8 cellular contexts compared by ENCODE assay signal in the genomic region with DNA sequence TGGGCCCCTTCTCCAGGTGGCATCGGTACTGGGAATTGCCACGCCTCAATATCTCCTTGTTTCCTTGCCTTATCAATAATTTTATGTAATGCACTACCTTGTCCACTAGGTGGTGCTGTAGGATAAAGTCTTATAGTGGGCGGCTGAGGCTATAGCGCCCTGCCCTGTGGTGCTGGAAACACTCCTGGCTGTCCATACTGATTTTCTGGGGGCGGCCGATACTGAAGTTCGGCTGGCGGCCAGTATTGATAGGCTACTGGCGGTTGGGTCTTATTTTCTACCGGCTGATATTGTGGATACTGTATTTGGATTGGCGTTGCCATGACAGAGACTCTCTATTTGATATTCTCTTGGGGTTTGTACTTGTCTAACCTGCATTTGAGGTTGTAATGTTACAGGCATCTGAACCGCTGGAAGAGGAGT. TPM values are rescaled to one million over a fixed set of nuclear protein-coding genes. Genes with fewer than 3 reads are reported as not detected.
A peak's percentile ranks its signal among the peaks of the same experiment; 100 is the strongest.
DNase-seq lines count a peak whose midpoint lies in the region; ATAC-seq and TF ChIP-seq lines count a peak whose summit lies in the region.
"Not testable (repeated sequence)": the region's sequence is repeated elsewhere in the genome, so short reads cannot be mapped to it uniquely, and the experiment has no call there.

No MANE protein-coding gene starts in this region.

- H3K4me1 Mint-ChIP-seq in effector memory CD8-positive, alpha-beta T cell (ENCODE audit: low read depth in 2 of 2): not testable (repeated sequence)

- not testable (repeated sequence) for H3F3A ChIP-seq in smooth muscle cell (ENCODE audit: low read depth)

- H3K79me2 ChIP-seq in smooth muscle cell (ENCODE audit: low read depth): not testable (repeated sequence)

- H3K4me3 ChIP-seq in BJ (ENCODE audit: low read depth, low read length): not testable (repeated sequence)
- H3K4me3 ChIP-seq in smooth muscle cell: peak overlapping the region; percentile 28

- not testable (repeated sequence) for H4K20me1 ChIP-seq in smooth muscle cell (ENCODE audit: low read depth)

- DNase-seq in BJ (ENCODE audit: low read depth); smooth muscle cell (lab: John Stamatoyannopoulos, UW; ENCODE audit: unreplicated experiment): not testable (repeated sequence)
- DNase-seq in NCI-H1694 (lab: John Stamatoyannopoulos, UW) (peak; percentile 52), RWPE1 (ENCODE audit: low spot score) (peak; percentile 56), left colon (peak in 1 of 2 donors; percentile 54)
- peak; percentile 55 for DNase-seq in activated T-cell treated with anti-CD3 and anti-CD28 coated beads, Interleukin-2, amount 50 U/mL, for 1 hour
- peak; percentile 46 to 50 (median 49) for DNase-seq in effector memory CD8-positive, alpha-beta T cell

- not testable (repeated sequence) for H3K4me3 Mint-ChIP-seq in effector memory CD8-positive, alpha-beta T cell

- H3K9me3 ChIP-seq in smooth muscle cell (replicated peaks; ENCODE audit: low read depth): not testable (repeated sequence)

- H3K9ac ChIP-seq in smooth muscle cell (ENCODE audit: low read depth): not testable (repeated sequence)

- peak; percentile 69 for ATAC-seq in GM21723 (IDR thresholded peaks at IDR 0.05; ENCODE audit: unreplicated experiment)
- ATAC-seq in effector memory CD8-positive, alpha-beta T cell (replicated peaks): peak; percentile 91
- ATAC-seq in left colon: peak; percentile 80

- H3K27ac ChIP-seq in RWPE1; smooth muscle cell (ENCODE audit: low read depth): not testable (repeated sequence)

- H3K27ac Mint-ChIP-seq in effector memory CD8-positive, alpha-beta T cell: not testable (repeated sequence)

- not testable (repeated sequence) for H3K36me3 ChIP-seq in BJ (ENCODE audit: control insufficient read depth, insufficient read depth, low read length); smooth muscle cell (ENCODE audit: low read depth)

- peak; percentile 72 for TF ChIP-seq CTCF in BJ (IDR thresholded peaks at IDR 0.05; ENCODE audit: insufficient read depth, low read depth, low read length)
- peak; percentile 82 for TF ChIP-seq CTCF in RWPE1 (conservative IDR thresholded peaks at IDR 0.05; ENCODE audit: low read depth)
- TF ChIP-seq CTCF in smooth muscle cell (IDR thresholded peaks at IDR 0.05; ENCODE audit: borderline replicate concordance, insufficient read depth, poor library complexity, severe bottlenecking): peak; percentile 77

- 15% methylated on average over 12 of the region's 12 CpGs for WGBS in smooth muscle cell (ENCODE audit: low lambda C conversion rate)

- CTCF ChIA-PET in BJ (lab: Yijun Ruan, JAX): interaction anchor here (1.0 to 1.8 kb wide), 9 partner anchors 9 to 641 kb away, joined by 3 to 10 read pairs (median 4); a partner anchor contains a TSS
- CTCF ChIA-PET in RWPE1 (lab: Yijun Ruan, JAX): not testable (repeated sequence)

- H3K36me3 Mint-ChIP-seq in effector memory CD8-positive, alpha-beta T cell (ENCODE audit: insufficient read depth): not testable (repeated sequence)

- not testable (repeated sequence) for H3K27me3 ChIP-seq in BJ (ENCODE audit: control insufficient read depth, insufficient read depth, low read length); smooth muscle cell (ENCODE audit: low read depth)

- POLR2A ChIA-PET in BJ (lab: Charles Lee); RWPE1 (lab: Yijun Ruan, JAX; ENCODE audit: low non-redundant PET): not testable (repeated sequence)

- not testable (repeated sequence) for H2AFZ ChIP-seq in smooth muscle cell (ENCODE audit: low read depth)

- H3K4me1 ChIP-seq in smooth muscle cell (ENCODE audit: low read depth): not testable (repeated sequence)

- H3K4me2 ChIP-seq in smooth muscle cell: peak overlapping the region; percentile 72

- not testable (repeated sequence) for H3K27me3 Mint-ChIP-seq in effector memory CD8-positive, alpha-beta T cell

- intact Hi-C loops in left colon (cut with DNase I, micrococcal nuclease): not testable (repeated sequence)

- H3K9me3 Mint-ChIP-seq in effector memory CD8-positive, alpha-beta T cell: not testable (repeated sequence)

RNA-seq across cellular contexts. Expression of a gene that starts 38.0 kb away (rescaled TPM):
- polyA plus RNA-seq in BJ (2011; rRNA removed): not detected in 2 replicates
- not detected in 2 replicates for polyA minus RNA-seq in BJ (2011; rRNA and poly(A)+ RNA removed)
- not detected for total RNA-seq in left colon
- total RNA-seq in smooth muscle cell: not detected in 2 replicates
- not detected in 2 replicates for polyA plus RNA-seq in smooth muscle cell

RNA-seq across cellular contexts. Expression of a gene that starts 43.6 kb away (rescaled TPM):
- 0.58 and 0.75 TPM in 2 replicates for polyA plus RNA-seq in BJ (2011; rRNA removed)
- polyA minus RNA-seq in BJ (2011; rRNA and poly(A)+ RNA removed): not detected in 2 replicates
- total RNA-seq in left colon: 10 to 100 TPM; 18.1 to 29.9 TPM
- 0.22 and 1.4 TPM in 2 replicates for total RNA-seq in smooth muscle cell
- 0.97 and 2.8 TPM in 2 replicates for polyA plus RNA-seq in smooth muscle cell
